Comparison of ENCODE assay signal across 8 cellular contexts in genomic region chr4:4386296-4386735, GRCh38. TPM values are rescaled to one million over a fixed set of nuclear protein-coding genes. Genes with fewer than 3 reads are reported as not detected.
DNase-seq lines count a peak whose midpoint lies in the region; ATAC-seq, FAIRE-seq and TF ChIP-seq lines count a peak whose summit lies in the region.

No MANE protein-coding gene starts in this region.

- TF ChIP-seq RAD21 in H1 (IDR thresholded peaks at IDR 0.05 in 1 of 2, conservative IDR thresholded peaks at IDR 0.05 in 1 of 2; ENCODE audit: low read depth in 2 of 2, low read length in 2 of 2): no peak

- no peak for ATAC-seq in GM18873 (IDR thresholded peaks at IDR 0.05; ENCODE audit: low FRiP score, unreplicated experiment)

- H3K4me2 ChIP-seq in H1 (ENCODE audit: insufficient read depth in 1 of 2, low read depth in 2 of 2, low read length in 2 of 2) (peak overlapping the region; percentile 72 to 94), osteoblast (ENCODE audit: insufficient read depth, low read length) (no peak overlapping the region)

- peak overlapping the region; percentile 82 for H3K4me3 ChIP-seq in HUES48 (ENCODE audit: low read depth, low read length)
- peak overlapping the region; percentile 67 to 92 (median 67) for H3K4me3 ChIP-seq in H1 (ENCODE audit: extremely low read depth in 1 of 4, insufficient read depth in 2 of 4, low read depth in 3 of 4, low read length in 4 of 4)
- no peak overlapping the region for H3K4me3 ChIP-seq in osteoblast (ENCODE audit: insufficient read depth, low read length)

- no peaks in the 10 kb centered on the region; the same call in 1 of the 2 replicates for H3K4me1 ChIP-seq in HUES48 (ENCODE audit: control insufficient read depth, insufficient read depth, low read length)
- H3K4me1 ChIP-seq in H1 (replicated peaks in 1 of 4; ENCODE audit: control insufficient read depth in 3 of 4, insufficient read depth in 4 of 4, low read length in 3 of 4): peaks cover 0 to 12% (median under 1%) of the 10 kb centered on the region in 4 experiments; a peak in 4 of 7 replicates
- H3K4me1 ChIP-seq in osteoblast (ENCODE audit: insufficient read depth, low read length): no peaks in the 10 kb centered on the region

- POLR2A ChIA-PET in H1 (lab: Charles Lee; ENCODE audit: partially characterized antibody): no interaction called here

- H2BK15ac ChIP-seq in H1 (ENCODE audit: low read length): no peak overlapping the region

- no peak overlapping the region for H3K14ac ChIP-seq in H1 (ENCODE audit: insufficient read length)

- H3K36me3 ChIP-seq in HUES48 (ENCODE audit: control insufficient read depth, insufficient read depth, low read length) (0 out of 2 replicates have a peak, but pooled peaks cover 7% of the 10 kb centered on the region), H1 (ENCODE audit: control insufficient read depth in 2 of 4, insufficient read depth in 4 of 4, low read length in 3 of 4) (no peaks in the 10 kb centered on the region), osteoblast (ENCODE audit: insufficient read depth, low read length) (no peaks in the 10 kb centered on the region)

- no peak overlapping the region for H2BK120ac ChIP-seq in H1 (replicated peaks; ENCODE audit: low read depth, low read length)

- H3K27ac ChIP-seq in HUES48 (ENCODE audit: low read depth, low read length): no peak overlapping the region
- H3K27ac ChIP-seq in H1 (ENCODE audit: low read depth, low read length): no peak overlapping the region
- no peak overlapping the region for H3K27ac ChIP-seq in osteoblast (ENCODE audit: low read depth, low read length)

- H3K9me3 ChIP-seq in HUES48 (ENCODE audit: control insufficient read depth, insufficient read depth, low read length) (no peaks in the 10 kb centered on the region), H1 (ENCODE audit: insufficient read depth in 2 of 2, low read depth in 1 of 2, low read length in 1 of 2) (no peaks in the 10 kb centered on the region), osteoblast (ENCODE audit: low read depth, low read length) (no peaks in the 10 kb centered on the region)

- H4K20me1 ChIP-seq in H1 (replicated peaks in 1 of 2; ENCODE audit: control insufficient read depth in 1 of 2, insufficient read depth in 2 of 2, low read length in 2 of 2) (peaks cover 0 to 2% of the 10 kb centered on the region in 2 experiments), osteoblast (ENCODE audit: insufficient read depth, low read length) (no peaks in the 10 kb centered on the region)

- H3K23me2 ChIP-seq in H1 (ENCODE audit: low read depth, low read length): peaks cover 18% of the 10 kb centered on the region; the same call in 1 of the 2 replicates

- H3K79me2 ChIP-seq in H1 (ENCODE audit: control insufficient read depth in 1 of 2, insufficient read depth in 2 of 2, low read length in 2 of 2): no peaks in the 10 kb centered on the region
- no peaks in the 10 kb centered on the region for H3K79me2 ChIP-seq in osteoblast (ENCODE audit: insufficient read depth, low read length)

- no peak overlapping the region for H2AK5ac ChIP-seq in H1 (ENCODE audit: low read depth, low read length)

- WGBS in H1 (ENCODE audit: extremely low coverage in 1 of 2, insufficient coverage in 1 of 2, insufficient read length in 1 of 2, insufficient replicate concordance in 2 of 2, low coverage in 1 of 2, low lambda C conversion rate in 2 of 2, missing lambda C conversion rate in 1 of 2), 2 experiments: 4% methylated on average over 23 of the region's 36 CpGs; no CpG with 5 or more reads in 1 of the 2 experiments

- H3K18ac ChIP-seq in H1 (ENCODE audit: extremely low read depth, low read length): 0 out of 2 replicates have a peak overlapping the region, but pooled peaks have one; percentile 48

- H3K27me3 ChIP-seq in HUES48 (ENCODE audit: control insufficient read depth, insufficient read depth, low read length) (peaks cover 55% of the 10 kb centered on the region), H1 (replicated peaks in 1 of 4; ENCODE audit: control insufficient read depth in 3 of 4, extremely low read depth in 1 of 4, insufficient read depth in 3 of 4, low read length in 3 of 4) (peaks cover 8 to 35% (median 26%) of the 10 kb centered on the region in 4 experiments; a peak in 6 of 7 replicates), osteoblast (ENCODE audit: insufficient read depth, low read length) (peaks cover 59% of the 10 kb centered on the region)

- H4K91ac ChIP-seq in H1 (replicated peaks; ENCODE audit: insufficient read length, low read length): no peak overlapping the region

- H3K4ac ChIP-seq in H1 (replicated peaks; ENCODE audit: insufficient read length, low read depth, low read length): no peak overlapping the region

- H2AFZ ChIP-seq in H1 (ENCODE audit: low read length) (no peak overlapping the region), osteoblast (ENCODE audit: low read length) (no peak overlapping the region)

- no peak overlapping the region for H2BK5ac ChIP-seq in H1 (ENCODE audit: low read depth, low read length)

- CTCF ChIA-PET in H1 (lab: Charles Lee; ENCODE audit: partially characterized antibody): interaction anchor here (4.1 kb wide), 1 partner anchor 41 kb away, joined by 28 read pairs; no protein-coding TSS in a partner anchor

- no peak overlapping the region for H3K56ac ChIP-seq in H1 (replicated peaks; ENCODE audit: insufficient read length, low read depth, low read length)

- TF ChIP-seq POLR2A in H1 (IDR thresholded peaks at IDR 0.05; ENCODE audit: control extremely low read depth in 1 of 2, low read depth in 2 of 2, low read length in 2 of 2): no peak

- no peak overlapping the region for H3K23ac ChIP-seq in H1 (ENCODE audit: insufficient read length)

- H3K9ac ChIP-seq in HUES48 (ENCODE audit: low read depth, low read length) (peak overlapping the region; percentile 53; the same call in 1 of the 2 replicates), H1 (replicated peaks in 1 of 4; ENCODE audit: extremely low read depth in 1 of 4, low read depth in 3 of 4, low read length in 3 of 4) (peak overlapping the region in 1 of 4 experiments; percentile 70; a peak in 2 of 7 replicates)

- no peak for FAIRE-seq in H1 (lab: Jason Lieb, UNC)

- H3K79me1 ChIP-seq in H1 (ENCODE audit: low read depth, low read length): no peaks in the 10 kb centered on the region

- H4K8ac ChIP-seq in H1 (ENCODE audit: extremely low read depth, insufficient read depth, low read length): no peak overlapping the region

- no peak overlapping the region for H2BK20ac ChIP-seq in H1 (ENCODE audit: low read length)

- no peak for TF ChIP-seq CTCF in H1 (IDR thresholded peaks at IDR 0.05; ENCODE audit: control extremely low read depth in 1 of 3, insufficient read depth in 1 of 3, low read depth in 1 of 3, low read length in 3 of 3)
- no peak for TF ChIP-seq CTCF in osteoblast (IDR thresholded peaks at IDR 0.05; ENCODE audit: extremely low read depth, low read depth, low read length)

- peak overlapping the region; percentile 50; the same call in 1 of the 2 replicates for H2BK12ac ChIP-seq in H1 (ENCODE audit: low read depth, low read length)

- peak; percentile 11 for DNase-seq in SW480 (ENCODE audit: low spot score)
- DNase-seq in H1 (ENCODE audit: low read depth in 1 of 2, low spot score in 2 of 2): peak in 1 of 2 experiments; percentile 75
- DNase-seq in osteoblast (ENCODE audit: insufficient read length, low spot score, missing footprints): peak; percentile 68
- DNase-seq in pons (ENCODE audit: low spot score): no peak
- no peak for DNase-seq in 8988T
- DNase-seq in cerebellar nuclear complex (lab: John Stamatoyannopoulos, UW): no peak

- no peak for TF ChIP-seq EP300 in H1 (IDR thresholded peaks at IDR 0.05; ENCODE audit: borderline replicate concordance in 1 of 2, low read depth in 2 of 2, low read length in 2 of 2)

- no peak overlapping the region for H4K5ac ChIP-seq in H1 (ENCODE audit: insufficient read length, low read depth, low read length)

TF ChIP-seq in H1, 55 proteins besides CTCF, POLR2A, EP300 and RAD21:
- TF ChIP-seq TAF1 (IDR thresholded peaks at IDR 0.05; ENCODE audit: low read depth, low read length) (0 out of 2 replicates have a peak, but pooled peaks have one; percentile 17), MAFK (IDR thresholded peaks at IDR 0.05; ENCODE audit: low read depth, low read length) (no peak)

RNA-seq across cellular contexts. Expression of gene NSG1, which starts 0.6 kb away (rescaled TPM):
- 56.6 and 61.4 TPM in 2 replicates for total RNA-seq in H1 (2021; fragmentation: NEBNext Ultra II Directional; extraction: Animal tissue kit (Norgen Biotek cat#: 25700))
- polyA plus RNA-seq in H1 (2011; rRNA removed): 35.7 and 60.0 TPM in 2 replicates
- 34.1 TPM for polyA plus RNA-seq in H1 (2011; cell fraction: cytosol; rRNA removed)
- 44.9 TPM for polyA plus RNA-seq in H1 (2011; cell fraction: nucleus; rRNA removed)
- polyA plus RNA-seq in H1 (2012, experiment 1 of 2): 52.4 to 65.6 TPM (median 59.1 TPM) in 4 replicates
- polyA plus RNA-seq in H1 (2012, experiment 2 of 2): 30.2 TPM
- polyA plus RNA-seq in H1 (2013, experiment 1 of 2): 44.8 TPM
- 56.6 TPM for polyA plus RNA-seq in H1 (2013, experiment 2 of 2)
- 30.0 and 42.4 TPM in 2 replicates for polyA minus RNA-seq in H1 (2011; rRNA and poly(A)+ RNA removed)
- polyA minus RNA-seq in H1 (2011; cell fraction: cytosol; rRNA and poly(A)+ RNA removed): 14.4 TPM
- 11.0 TPM for polyA minus RNA-seq in H1 (2011; cell fraction: nucleus; rRNA and poly(A)+ RNA removed)
- not detected in 2 replicates for total RNA-seq in osteoblast

Comparison
In these comparisons a context has a peak if more than half of its experiments do, and no peak if none do; other contexts are left out.
1. DNase-seq: peak in SW480 (single experiment) and osteoblast (single experiment); none in pons (single experiment), 8988T (single experiment) and cerebellar nuclear complex (0 of 2).
2. RNA of gene NSG1, which starts 0.6 kb away (total RNA-seq): 56.6 to 61.4 TPM in H1; not detected in osteoblast; every median in the first group is over 10 times any median in the second.